Comparison of ENCODE assay signal across 7 cellular contexts in the genomic region with DNA sequence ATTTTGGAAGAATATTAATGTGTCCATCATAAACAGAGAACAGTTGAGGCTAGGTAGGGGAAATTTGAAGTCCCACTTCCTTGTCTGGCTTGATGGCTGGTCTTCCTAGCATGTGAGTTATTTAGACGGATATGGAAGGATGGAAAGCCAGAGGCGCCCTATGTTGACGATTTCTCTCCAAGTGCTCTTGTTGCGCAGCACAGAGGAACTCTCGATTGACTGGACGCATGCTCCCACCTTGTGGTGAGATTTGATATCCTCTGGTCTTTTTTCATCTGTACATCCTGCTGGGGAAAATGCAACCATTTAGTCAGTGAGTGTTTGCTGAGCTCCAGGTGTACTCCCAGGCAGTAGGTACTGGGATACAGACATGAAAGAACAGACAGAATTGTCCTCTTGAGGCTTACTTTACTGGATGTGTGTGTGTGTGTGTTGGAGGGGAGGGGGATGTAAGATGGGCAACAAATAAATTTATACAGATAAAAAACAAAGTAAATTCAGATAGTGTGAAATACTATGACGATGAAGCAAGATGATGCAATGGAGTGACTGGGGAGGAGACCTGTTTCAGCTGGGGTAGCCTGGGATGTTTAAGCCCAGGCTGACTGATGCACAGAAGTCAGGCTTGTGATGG.
DNase-seq lines count a peak whose midpoint lies in the region; ATAC-seq and TF ChIP-seq lines count a peak whose summit lies in the region.

No MANE protein-coding gene starts in this region.

- H4K20me1 ChIP-seq in hepatocyte (ENCODE audit: insufficient read depth, poor library complexity, severe bottlenecking): no peaks in the 10 kb centered on the region

- no peak overlapping the region for H2AFZ ChIP-seq in hepatocyte

- TF ChIP-seq CTCF in sigmoid colon (IDR thresholded peaks at IDR 0.05): peak; percentile 63 to 74 (median 70)
- TF ChIP-seq CTCF in hepatocyte (IDR thresholded peaks at IDR 0.05; ENCODE audit: poor library complexity): no peak

- H3K4me2 ChIP-seq in hepatocyte: no peak overlapping the region

- H3K36me3 ChIP-seq in sigmoid colon (no peaks in the 10 kb centered on the region), hepatocyte (replicated peaks; ENCODE audit: insufficient read depth, low read depth) (no peaks in the 10 kb centered on the region)

- no peaks in the 10 kb centered on the region for H3K79me2 ChIP-seq in hepatocyte

- H3K9me2 ChIP-seq in hepatocyte (replicated peaks; ENCODE audit: insufficient read depth): no peaks in the 10 kb centered on the region

- H3K27me3 ChIP-seq in sigmoid colon (peaks cover 0 to 4% (median 0%) of the 10 kb centered on the region in 3 donors), hepatocyte (no peaks in the 10 kb centered on the region)

- ATAC-seq in left ventricle myocardium superior: peak; percentile 97

- no peaks in the 10 kb centered on the region for H3K9me3 ChIP-seq in sigmoid colon
- no peaks in the 10 kb centered on the region for H3K9me3 ChIP-seq in hepatocyte (ENCODE audit: low read depth)

- intact Hi-C loops in left ventricle myocardium superior (cut with micrococcal nuclease) (no loop called here), sigmoid colon (cut with DNase I) (loop anchor here (5.0 kb wide), 1 partner anchor 317 kb away; no protein-coding TSS in a partner anchor)

- WGBS in sigmoid colon, 2 donors: 13 to 15% methylated on average over 7 of the region's 7 CpGs
- WGBS in hepatocyte (ENCODE audit: low lambda C conversion rate, missing lambda C conversion rate): 68% methylated on average over 7 of the region's 7 CpGs

- TF ChIP-seq POLR2A in sigmoid colon (IDR thresholded peaks at IDR 0.05): no peak

- H3K4me3 ChIP-seq in sigmoid colon (no peak overlapping the region), hepatocyte (no peak overlapping the region)

- no peaks in the 10 kb centered on the region for H3K4me1 ChIP-seq in sigmoid colon
- H3K4me1 ChIP-seq in hepatocyte (ENCODE audit: insufficient read depth): no peaks in the 10 kb centered on the region

- H3K27ac ChIP-seq in sigmoid colon (no peak overlapping the region), hepatocyte (no peak overlapping the region)

- DNase-seq in GM04503 (ENCODE audit: low read depth) (peak; percentile 50), HuH-7.5 (ENCODE audit: low spot score) (peak; percentile 26), NOMO-1 treated with dmso at 0.1 percent for 144 hours (lab: John Stamatoyannopoulos, UW; ENCODE audit: unreplicated experiment) (peak; percentile 32), amniotic epithelial cell (ENCODE audit: low read depth) (peak; percentile 89), left ventricle myocardium superior (peak; percentile 37), sigmoid colon (peak; percentile 82), hepatocyte (ENCODE audit: low spot score) (no peak)

- TF ChIP-seq EP300 in sigmoid colon (IDR thresholded peaks at IDR 0.05): no peak
